8 cellular contexts compared by ENCODE assay signal in genomic region chr11:62832346-62833234, GRCh38. TPM values are rescaled to one million over a fixed set of nuclear protein-coding genes. Genes with fewer than 3 reads are reported as not detected.
DNase-seq lines count a peak whose midpoint lies in the region; ATAC-seq and TF ChIP-seq lines count a peak whose summit lies in the region.

Gene TEX54 (minus strand): TSS chr11:62832841.

- TF ChIP-seq EP300 in Ishikawa (IDR thresholded peaks at IDR 0.05; ENCODE audit: borderline replicate concordance): no peak

- TF ChIP-seq CTCF in AG10803 (conservative IDR thresholded peaks at IDR 0.05; ENCODE audit: low read length) (no peak), MCF 10A (IDR thresholded peaks at IDR 0.05; ENCODE audit: unreplicated experiment) (no peak), right lobe of liver (IDR thresholded peaks at IDR 0.05) (no peak)

- peaks cover 32% of the 10 kb centered on the region for H3K4me1 Mint-ChIP-seq in MCF 10A (ENCODE audit: insufficient read depth, unreplicated experiment)

- H3K27ac ChIP-seq in right lobe of liver (peak within 1 kb of the TSS; percentile 84 to 90 (median 88)), temporal lobe (ENCODE audit: low read depth, low read length) (peak within 1 kb of the TSS; percentile 87)

- no peaks in the 10 kb centered on the region for H3K9me3 Mint-ChIP-seq in MCF 10A (ENCODE audit: unreplicated experiment)

- TSS peak; percentile 80 for BruUV-seq in MCF 10A (replicated peaks; lab: Mats Ljungman, UMichigan)

- no peak for TF ChIP-seq RAD21 in Ishikawa (IDR thresholded peaks at IDR 0.05; ENCODE audit: low read depth)

- peaks cover 48% of the 10 kb centered on the region for H3K36me3 Mint-ChIP-seq in MCF 10A (ENCODE audit: insufficient read depth, unreplicated experiment)

- H3K36me3 ChIP-seq in right lobe of liver: peaks cover 0 to 28% (median 9%) of the 10 kb centered on the region in 4 donors

- no peaks in the 10 kb centered on the region for H3K27me3 Mint-ChIP-seq in MCF 10A (ENCODE audit: insufficient read depth, unreplicated experiment)

- H3K9me3 ChIP-seq in right lobe of liver: no peaks in the 10 kb centered on the region

- peak within 1 kb of the TSS; percentile 86 for H3K4me3 ChIP-seq in AG10803 (ENCODE audit: low read length)
- H3K4me3 ChIP-seq in right lobe of liver: peak within 1 kb of the TSS; percentile 80 to 99 (median 80)

- H3K27me3 ChIP-seq in right lobe of liver: no peaks in the 10 kb centered on the region

- CTCF ChIA-PET in MCF 10A (lab: Yijun Ruan, JAX): interaction anchor here (0.8 to 1.1 kb wide), 3 partner anchors 42 to 60 kb away, joined by 3 to 4 read pairs (median 3); no protein-coding TSS in a partner anchor

- peak within 1 kb of the TSS; percentile 89 for H3K4me3 Mint-ChIP-seq in MCF 10A (ENCODE audit: unreplicated experiment)

- DNase-seq in AG10803 (ENCODE audit: low read depth) (peak; percentile 24), MCF 10A (ENCODE audit: unreplicated experiment) (no peak), right lobe of liver (peak; percentile 52 to 70 (median 62)), NCI-H446 treated with DMSO at 0.1 percent for 48 hours (lab: John Stamatoyannopoulos, UW) (no peak), KG1 (lab: John Stamatoyannopoulos, UW) (no peak)

- peaks cover 0 to 29% (median 9%) of the 10 kb centered on the region in 4 donors for H3K4me1 ChIP-seq in right lobe of liver

- peak; percentile 14 for ATAC-seq in GM19324 (IDR thresholded peaks at IDR 0.05; ENCODE audit: low FRiP score, unreplicated experiment)
- ATAC-seq in right lobe of liver: peak; percentile 8 to 27 (median 20)

- 6% methylated on average over 29 of the region's 40 CpGs for WGBS in right lobe of liver (ENCODE audit: insufficient coverage, low coverage, low lambda C conversion rate, missing lambda C conversion rate)

- intact Hi-C loops in MCF 10A (cut with micrococcal nuclease) (loop anchor here (2.0 to 10.0 kb wide), 2 partner anchors 28 to 448 kb away; partner anchors contain the start of gene NXF1), right lobe of liver (cut with DNase I) (no loop called here)

- no peak for TF ChIP-seq POLR2A in right lobe of liver (IDR thresholded peaks at IDR 0.05)

- H3K27ac Mint-ChIP-seq in MCF 10A (ENCODE audit: low read depth, unreplicated experiment): peak within 1 kb of the TSS; percentile 99

- POLR2A ChIA-PET in MCF 10A (lab: Yijun Ruan, JAX): interaction anchor here (0.6 to 3.8 kb wide), 37 partner anchors 8 to 1006 kb away, joined by 3 to 105 read pairs (median 6); partner anchors contain the start of genes B3GAT3, EEF1G, HNRNPUL2 and INTS5

TF ChIP-seq in Ishikawa, 13 proteins besides CTCF, POLR2A, EP300 and RAD21:
- 0 out of 2 replicates have a peak, but pooled peaks have one; percentile 4 for TF ChIP-seq MAX (IDR thresholded peaks at IDR 0.05)
- no peak for TF ChIP-seq CREB1 (IDR thresholded peaks at IDR 0.05; ENCODE audit: low read depth)

RNA-seq across cellular contexts. Expression of gene TEX54, which starts in this region (rescaled TPM):
- total RNA-seq in MCF 10A (2022): not detected in 2 replicates
- total RNA-seq in right lobe of liver: not detected
- not detected for total RNA-seq in temporal lobe

Comparison
In these comparisons a context has a peak if more than half of its experiments do, and no peak if none do; other contexts are left out.
1. Peak in DNase-seq, ATAC-seq, H3K4me3 ChIP-seq and H3K27ac ChIP-seq in right lobe of liver; RNA of the gene not detected or under 1 TPM.